9 cellular contexts compared by ENCODE assay signal in the genomic region with DNA sequence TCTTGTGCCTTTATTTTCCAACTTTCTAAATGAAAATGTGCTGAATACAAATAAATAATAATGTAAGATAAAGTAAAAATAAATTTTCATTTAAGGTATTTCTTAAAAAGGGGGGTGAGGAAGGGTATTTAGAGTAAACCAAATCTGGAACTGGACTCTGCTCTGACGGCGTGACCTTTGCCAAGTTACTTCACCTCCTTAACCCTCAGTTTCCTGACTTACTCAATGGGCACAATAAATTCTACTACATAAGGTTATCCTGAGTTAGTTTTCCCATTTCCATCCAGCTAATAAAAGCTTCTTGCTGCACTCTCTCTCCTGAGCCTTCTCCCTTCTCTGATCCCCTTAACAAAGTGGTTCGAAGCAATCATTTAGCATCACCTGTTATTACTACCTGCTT.
DNase-seq lines count a peak whose midpoint lies in the region; ATAC-seq, FAIRE-seq and TF ChIP-seq lines count a peak whose summit lies in the region.
"Had no signal": no experiment of that assay in that cellular context is flagged by ENCODE, and none has a peak within 500 bp of the region (broad histone marks: within the 10 kb centered on the region; RNA-seq: fewer than 3 reads in every experiment).

No MANE protein-coding gene starts in this region.

- RAD21 ChIA-PET in GM12878 (lab: Charles Lee; ENCODE audit: unreplicated experiment) = interaction anchor here (0.5 to 3.1 kb wide), 49 partner anchors 8 to 467 kb away, joined by 3 to 67 read pairs (median 6); a partner anchor contains a TSS

- no peak for TF ChIP-seq CTCF in heart left ventricle (IDR thresholded peaks at IDR 0.05)
- no peak for TF ChIP-seq CTCF in GM12878 (IDR thresholded peaks at IDR 0.05 in 2 of 3, conservative IDR thresholded peaks at IDR 0.05 in 1 of 3; ENCODE audit: control insufficient read depth in 2 of 3, extremely low read depth in 1 of 3, insufficient read depth in 1 of 3, low read depth in 3 of 3, low read length in 3 of 3)
- no peak for TF ChIP-seq CTCF in upper lobe of left lung (IDR thresholded peaks at IDR 0.05)

- H4K20me1 ChIP-seq in GM12878 (ENCODE audit: control insufficient read depth, insufficient read depth) = no peaks in the 10 kb centered on the region

- H3K9ac ChIP-seq in GM12878 (ENCODE audit: control insufficient read depth, insufficient read depth, low read length) = no peak overlapping the region
- H3K9ac ChIP-seq in muscle layer of colon (ENCODE audit: low read length) = peak overlapping the region; percentile 81

- no peaks in the 10 kb centered on the region for H3K27me3 ChIP-seq in heart left ventricle
- H3K27me3 ChIP-seq in GM12878 (replicated peaks in 1 of 2; ENCODE audit: control insufficient read depth in 2 of 2, insufficient read depth in 2 of 2, low read length in 1 of 2) = no peaks in the 10 kb centered on the region
- H3K27me3 ChIP-seq in muscle layer of colon (ENCODE audit: control insufficient read depth in 1 of 2, insufficient read depth in 2 of 2, low read length in 2 of 2) = no peaks in the 10 kb centered on the region
- no peaks in the 10 kb centered on the region for H3K27me3 ChIP-seq in upper lobe of left lung
- H3K27me3 ChIP-seq: BE2C had no signal

- POLR2A ChIA-PET in GM12878 (lab: Charles Lee) = interaction anchor here (0.6 to 1.8 kb wide), 10 partner anchors 13 to 467 kb away, joined by 3 to 9 read pairs (median 5); a partner anchor contains a TSS

- H3K4me3 ChIP-seq in heart left ventricle (peak overlapping the region in 7 of 12 donors; percentile 43 to 58 (median 49)), GM12878 (no peak overlapping the region), muscle layer of colon (ENCODE audit: low read depth in 1 of 2, low read length in 2 of 2) (peak overlapping the region in 1 of 2 donors; percentile 76), upper lobe of left lung (no peak overlapping the region)

- SMC1A ChIA-PET in GM12878 (lab: Charles Lee; ENCODE audit: uncharacterized antibody, unreplicated experiment) = interaction anchor here (0.6 to 7.0 kb wide), 58 partner anchors 14 to 459 kb away, joined by 3 to 131 read pairs (median 6); a partner anchor contains a TSS

- 47 to 66% (median 62%) methylated on average over 3 of the region's 3 CpGs for WGBS in heart left ventricle, 4 donors
- WGBS in GM12878 (ENCODE audit: insufficient coverage, insufficient replicate concordance, low lambda C conversion rate, missing lambda C conversion rate) = 83% methylated on average over 3 of the region's 3 CpGs
- 47 to 59% methylated on average over 3 of the region's 3 CpGs for WGBS in upper lobe of left lung, 2 donors

- intact Hi-C loops in heart left ventricle (cut with DNase I) = loop anchor here in 9 of 10 donors (1.0 to 10.0 kb wide), 13 partner anchors 46 to 716 kb away; a partner anchor contains a TSS
- intact Hi-C loops in Right ventricle myocardium superior (cut with DNase I) = loop anchor here (10.0 kb wide), 2 partner anchors 106 to 456 kb away; a partner anchor contains a TSS
- intact Hi-C loops in GM12878 (cut with micrococcal nuclease; ENCODE audit: unreplicated experiment) = loop anchor here (1.0 to 2.0 kb wide), 6 partner anchors 17 to 458 kb away; a partner anchor contains a TSS

- CTCF ChIA-PET in GM12878 (lab: Yijun Ruan, JAX) = interaction anchor here (0.6 to 5.1 kb wide), 71 partner anchors 9 to 864 kb away, joined by 3 to 106 read pairs (median 7); a partner anchor contains a TSS

- TF ChIP-seq EP300 in GM12878 (IDR thresholded peaks at IDR 0.05; ENCODE audit: borderline replicate concordance in 1 of 2, control insufficient read depth in 1 of 2, low read depth in 2 of 2, low read length in 2 of 2) (no peak), upper lobe of left lung (IDR thresholded peaks at IDR 0.05) (no peak)

- ATAC-seq in heart left ventricle (no peak), Right ventricle myocardium superior (ENCODE audit: poor library complexity) (no peak), GM12878 (no peak), upper lobe of left lung (ENCODE audit: low FRiP score in 2 of 2) (no peak), GM21526 (IDR thresholded peaks at IDR 0.05; ENCODE audit: low FRiP score, unreplicated experiment) (no peak)

- H2AFZ ChIP-seq in GM12878 (ENCODE audit: control insufficient read depth, low read depth, low read length) = peak overlapping the region; percentile 84

- no peak for DNase-seq in heart left ventricle
- DNase-seq in Right ventricle myocardium superior = no peak
- DNase-seq in GM12878 (ENCODE audit: low read depth, low spot score) = no peak
- DNase-seq in upper lobe of left lung = no peak
- DNase-seq in NCI-H1694 (lab: John Stamatoyannopoulos, UW) = no peak
- DNase-seq in nucleus accumbens (lab: John Stamatoyannopoulos, UW) = no peak

- H3K27ac ChIP-seq in heart left ventricle (peak overlapping the region in 11 of 12 donors; percentile 77 to 95 (median 89)), GM12878 (ENCODE audit: control insufficient read depth, insufficient read depth) (no peak overlapping the region), muscle layer of colon (ENCODE audit: low read depth, low read length) (peak overlapping the region; percentile 52), upper lobe of left lung (peak overlapping the region in 3 of 4 donors; percentile 22 to 88 (median 86))

- H3K9me3 ChIP-seq in heart left ventricle (no peaks in the 10 kb centered on the region), GM12878 (replicated peaks; ENCODE audit: control insufficient read depth, insufficient read depth, low read length) (no peaks in the 10 kb centered on the region), muscle layer of colon (ENCODE audit: low read length) (no peaks in the 10 kb centered on the region), upper lobe of left lung (no peaks in the 10 kb centered on the region)
- H3K9me3 ChIP-seq: BE2C had no signal

- BruUV-seq in GM12878 (replicated peaks; lab: Mats Ljungman, UMichigan) = no TSS peak

- FAIRE-seq in GM12878 (lab: Jason Lieb, UNC) = no peak

- TF ChIP-seq POLR2A in heart left ventricle (IDR thresholded peaks at IDR 0.05) (no peak), GM12878 (IDR thresholded peaks at IDR 0.05; ENCODE audit: low read depth, low read length) (no peak), upper lobe of left lung (IDR thresholded peaks at IDR 0.05) (no peak)

- H3K4me1 ChIP-seq in heart left ventricle (peaks cover 0 to 23% (median 15%) of the 10 kb centered on the region in 12 donors), GM12878 (ENCODE audit: control insufficient read depth, insufficient read depth, low read length) (peaks cover 7% of the 10 kb centered on the region), muscle layer of colon (ENCODE audit: insufficient read depth, low read length) (peaks cover 7% of the 10 kb centered on the region), upper lobe of left lung (peaks cover 12 to 19% (median 14%) of the 10 kb centered on the region in 4 donors)

- in situ Hi-C loops in GM12878 (cut with MboI) = loop anchor here (5.0 kb wide), 1 partner anchor 459 kb away; no protein-coding TSS in a partner anchor

- TF ChIP-seq RAD21 in GM12878 (IDR thresholded peaks at IDR 0.05; ENCODE audit: insufficient read depth, low read depth, low read length) = no peak

- H3K4me2 ChIP-seq in GM12878 (ENCODE audit: control insufficient read depth, insufficient read depth) = no peak overlapping the region

- H3K36me3 ChIP-seq in heart left ventricle (peaks cover 0 to 26% (median 6%) of the 10 kb centered on the region in 9 donors), GM12878 (ENCODE audit: control insufficient read depth in 2 of 2, insufficient read depth in 2 of 2, low read length in 1 of 2) (no peaks in the 10 kb centered on the region), muscle layer of colon (ENCODE audit: insufficient read depth, low read length) (peaks cover 8% of the 10 kb centered on the region), upper lobe of left lung (no peaks in the 10 kb centered on the region)
- H3K36me3 ChIP-seq: BE2C had no signal

- no peaks in the 10 kb centered on the region for H3K79me2 ChIP-seq in GM12878 (ENCODE audit: control insufficient read depth, insufficient read depth, low read length)

TF ChIP-seq in GM12878, 131 proteins besides CTCF, POLR2A, EP300 and RAD21:
- TF ChIP-seq SMC3 (IDR thresholded peaks at IDR 0.05; ENCODE audit: borderline replicate concordance, low read length) (no peak), RB1 (IDR thresholded peaks at IDR 0.05; ENCODE audit: borderline replicate concordance) (no peak), CBX5 (IDR thresholded peaks at IDR 0.05; ENCODE audit: low read depth) (no peak), POLR2AphosphoS5 (IDR thresholded peaks at IDR 0.05; ENCODE audit: low read length) (no peak), BCL11A (IDR thresholded peaks at IDR 0.05; ENCODE audit: low read depth, low read length) (no peak), CHD1 (IDR thresholded peaks at IDR 0.05; ENCODE audit: low read depth, low read length) (no peak), CBX3 (IDR thresholded peaks at IDR 0.05; ENCODE audit: borderline replicate concordance, low read depth) (no peak), YBX1 (IDR thresholded peaks at IDR 0.05) (no peak), TCF3 (IDR thresholded peaks at IDR 0.05; ENCODE audit: borderline replicate concordance, insufficient read depth, low read depth, low read length) (no peak), ESRRA (IDR thresholded peaks at IDR 0.05; ENCODE audit: low read length) (no peak)
- TF ChIP-seq, protein P1, sequence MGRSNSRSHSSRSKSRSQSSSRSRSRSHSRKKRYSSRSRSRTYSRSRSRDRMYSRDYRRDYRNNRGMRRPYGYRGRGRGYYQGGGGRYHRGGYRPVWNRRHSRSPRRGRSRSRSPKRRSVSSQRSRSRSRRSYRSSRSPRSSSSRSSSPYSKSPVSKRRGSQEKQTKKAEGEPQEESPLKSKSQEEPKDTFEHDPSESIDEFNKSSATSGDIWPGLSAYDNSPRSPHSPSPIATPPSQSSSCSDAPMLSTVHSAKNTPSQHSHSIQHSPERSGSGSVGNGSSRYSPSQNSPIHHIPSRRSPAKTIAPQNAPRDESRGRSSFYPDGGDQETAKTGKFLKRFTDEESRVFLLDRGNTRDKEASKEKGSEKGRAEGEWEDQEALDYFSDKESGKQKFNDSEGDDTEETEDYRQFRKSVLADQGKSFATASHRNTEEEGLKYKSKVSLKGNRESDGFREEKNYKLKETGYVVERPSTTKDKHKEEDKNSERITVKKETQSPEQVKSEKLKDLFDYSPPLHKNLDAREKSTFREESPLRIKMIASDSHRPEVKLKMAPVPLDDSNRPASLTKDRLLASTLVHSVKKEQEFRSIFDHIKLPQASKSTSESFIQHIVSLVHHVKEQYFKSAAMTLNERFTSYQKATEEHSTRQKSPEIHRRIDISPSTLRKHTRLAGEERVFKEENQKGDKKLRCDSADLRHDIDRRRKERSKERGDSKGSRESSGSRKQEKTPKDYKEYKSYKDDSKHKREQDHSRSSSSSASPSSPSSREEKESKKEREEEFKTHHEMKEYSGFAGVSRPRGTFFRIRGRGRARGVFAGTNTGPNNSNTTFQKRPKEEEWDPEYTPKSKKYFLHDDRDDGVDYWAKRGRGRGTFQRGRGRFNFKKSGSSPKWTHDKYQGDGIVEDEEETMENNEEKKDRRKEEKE (IDR thresholded peaks at IDR 0.05) = no peak

Comparison
In these comparisons a context has a peak if more than half of its experiments do, and no peak if none do; other contexts are left out.
1. H3K4me3 ChIP-seq: peak in heart left ventricle (7 of 12); none in GM12878 (single experiment) and upper lobe of left lung (0 of 4).